In the genomic region with DNA sequence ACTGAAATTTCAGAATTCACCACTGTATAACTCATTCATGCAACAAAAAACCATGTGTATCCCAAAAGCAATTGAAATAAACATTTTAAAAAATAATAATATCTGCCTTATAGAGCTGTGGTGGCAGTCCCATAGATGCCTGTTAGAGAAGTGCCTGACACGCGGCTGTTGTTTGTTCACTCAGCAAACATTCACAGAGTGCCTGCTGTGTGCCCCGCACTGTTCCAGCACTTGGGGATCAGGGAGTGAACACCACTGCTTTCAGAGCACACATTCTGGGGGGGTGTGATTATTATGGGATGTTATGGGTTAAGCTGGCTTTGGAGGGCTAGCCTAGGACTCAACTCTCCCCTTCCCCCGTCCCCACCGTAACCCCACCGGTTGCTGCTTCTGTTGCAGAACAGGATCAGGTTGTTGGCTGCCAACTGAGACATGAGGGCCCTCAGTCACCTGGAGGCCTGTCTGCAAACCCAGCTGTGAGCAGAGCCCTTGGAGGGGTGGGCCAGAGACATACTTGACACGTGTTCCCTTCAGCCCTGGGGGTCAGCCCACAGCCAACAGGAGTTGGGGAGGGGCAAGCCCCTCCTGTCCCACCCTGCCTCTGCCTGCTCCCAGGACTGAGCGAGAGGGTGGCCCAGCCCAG, we compare ENCODE assay signal across 23 cellular contexts.
"Had no signal": no experiment of that assay in that cellular context is flagged by ENCODE, and none has a peak within 500 bp of the region (broad histone marks: within the 10 kb centered on the region; RNA-seq: fewer than 3 reads in every experiment).

No MANE protein-coding gene starts in this region.

- H3K27ac Mint-ChIP-seq: activated naive CD4-positive, alpha-beta T cell treated with anti-CD3 and anti-CD28 coated beads, Interleukin-2, amount 10 ng/mL, durations not matched to agents 7 days and 5 days; activated T-cell treated with anti-CD3 and anti-CD28 coated beads, Interleukin-2, amount 50 U/mL, for 72 hours; nephron progenitor cell; type B pancreatic cell had no signal

- H3K27ac ChIP-seq: coronary artery, esophagus squamous epithelium, sigmoid colon, testis had no signal

- H3K36me3 ChIP-seq: esophagus squamous epithelium, gastrocnemius medialis, sigmoid colon had no signal

- H3K4me1 Mint-ChIP-seq: activated naive CD4-positive, alpha-beta T cell treated with anti-CD3 and anti-CD28 coated beads, Interleukin-2, amount 10 ng/mL, durations not matched to agents 7 days and 5 days had no signal

- H3K9me3 Mint-ChIP-seq: activated naive CD4-positive, alpha-beta T cell treated with anti-CD3 and anti-CD28 coated beads, Interleukin-2, amount 10 ng/mL, durations not matched to agents 7 days and 5 days; activated T-cell treated with anti-CD3 and anti-CD28 coated beads, Interleukin-2, amount 50 U/mL, for 72 hours; nephron progenitor cell; type B pancreatic cell; WTC11 had no signal

- H3K27me3 ChIP-seq: gastrocnemius medialis, sigmoid colon, testis had no signal

- H3K4me3 ChIP-seq: coronary artery, esophagus squamous epithelium, gastrocnemius medialis, sigmoid colon, testis had no signal

- H3K36me3 Mint-ChIP-seq: activated naive CD4-positive, alpha-beta T cell treated with anti-CD3 and anti-CD28 coated beads, Interleukin-2, amount 10 ng/mL, durations not matched to agents 7 days and 5 days; type B pancreatic cell; WTC11 had no signal

- H3K4me3 Mint-ChIP-seq: activated naive CD4-positive, alpha-beta T cell treated with anti-CD3 and anti-CD28 coated beads, Interleukin-2, amount 10 ng/mL, durations not matched to agents 7 days and 5 days; activated T-cell treated with anti-CD3 and anti-CD28 coated beads, Interleukin-2, amount 50 U/mL, for 72 hours; nephron progenitor cell; type B pancreatic cell; WTC11 had no signal

- ATAC-seq: activated T-cell treated with anti-CD3 and anti-CD28 coated beads, Interleukin-2, amount 50 U/mL, for 72 hours; gastrocnemius medialis; left ventricle myocardium superior; WTC11 had no signal

- DNase-seq: activated CD4-positive, alpha-beta T cell treated with anti-CD3 and anti-CD28 coated beads, Interleukin-2, amount 50 U/mL, for 4 hours; activated effector memory CD4-positive, alpha-beta T cell treated with Interleukin-2 at 50 U/mL for 16 hours; activated naive CD4-positive, alpha-beta T cell treated with anti-CD3 and anti-CD28 coated beads, Interleukin-2, amount 10 ng/mL, durations not matched to agents 7 days and 5 days; activated T-cell treated with anti-CD3 and anti-CD28 coated beads, Interleukin-2, amount 50 U/mL, for 72 hours; amygdala; cerebellar nuclear complex; esophagus squamous epithelium; gastrocnemius medialis; hypothalamus; mammary epithelial cell; nephron progenitor cell; occipital lobe; posterior cingulate gyrus; sigmoid colon; stimulated activated CD4-positive, alpha-beta T cell treated with anti-CD3 and anti-CD28 coated beads, Interleukin-2, amount 100 ng/mL, for 48 hours; stimulated activated CD8-positive, alpha-beta memory T cell treated with anti-CD3 and anti-CD28 coated beads, Interleukin-4, amount 100 ng/mL, for 48 hours; stimulated activated naive CD4-positive, alpha-beta T cell; T-helper 9 cell; testis had no signal

- H3K9me3 ChIP-seq: esophagus squamous epithelium, gastrocnemius medialis, sigmoid colon, testis had no signal
